In the genomic region with DNA sequence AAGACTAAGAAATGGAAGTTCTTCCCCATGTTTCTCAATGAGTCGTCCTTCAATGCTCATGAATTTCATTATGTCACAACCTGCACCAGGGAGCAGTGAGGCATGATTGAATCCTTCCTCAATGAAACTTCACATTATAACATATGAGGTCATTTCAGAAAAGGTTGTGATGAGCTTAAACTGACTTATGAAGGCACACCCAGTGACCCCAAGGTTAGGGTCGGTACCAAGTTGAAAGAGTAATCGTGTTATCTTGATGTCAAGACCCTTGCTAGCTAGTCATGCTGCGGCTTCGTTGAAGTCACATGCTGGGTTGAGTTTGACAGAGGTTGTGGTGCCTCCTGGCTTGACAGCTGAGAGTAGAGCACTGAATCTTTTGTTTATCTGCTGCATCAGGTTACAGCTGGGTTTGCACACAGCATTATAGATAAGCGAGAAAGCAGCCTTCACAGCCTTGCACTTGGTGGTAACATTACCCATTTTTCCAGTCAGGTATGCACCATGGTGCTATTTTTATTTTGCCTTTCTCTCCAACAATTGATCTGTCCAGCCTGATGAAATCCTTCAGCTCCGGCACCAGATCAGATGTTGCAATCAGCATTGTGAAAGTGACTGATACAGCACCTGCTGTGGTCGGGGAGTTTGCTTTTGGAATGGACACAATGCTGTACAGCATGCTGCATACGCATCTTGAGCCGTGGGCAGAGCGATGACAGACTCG, we compare ENCODE assay signal across 10 cellular contexts.
A peak's percentile ranks its signal among the peaks of the same experiment; 100 is the strongest.
DNase-seq lines count a peak whose midpoint lies in the region; ATAC-seq and TF ChIP-seq lines count a peak whose summit lies in the region.
"Had no signal": no experiment of that assay in that cellular context is flagged by ENCODE, and none has a peak within 500 bp of the region (broad histone marks: within the 10 kb centered on the region; RNA-seq: fewer than 3 reads in every experiment).

No MANE protein-coding gene starts in this region.

- H3K4me3 Mint-ChIP-seq in activated CD8-positive, alpha-beta T cell treated with anti-CD3 and anti-CD28 coated beads, Interleukin-2, amount 10 ng/mL, durations not matched to agents 7 days and 5 days: no peak overlapping the region
- H3K4me3 Mint-ChIP-seq in chondrocyte (ENCODE audit: unreplicated experiment): no peak overlapping the region

- intact Hi-C loops in posterior cingulate gyrus (cut with DNase I): no loop called here

- no peaks in the 10 kb centered on the region for H3K9me3 ChIP-seq in DND-41 (ENCODE audit: insufficient read depth, low read length, severe bottlenecking)
- H3K9me3 ChIP-seq: SK-N-SH had no signal

- H3K4me1 ChIP-seq in DND-41 (ENCODE audit: insufficient read depth, low read length): peaks cover 43% of the 10 kb centered on the region
- H3K4me1 ChIP-seq in KMS-11 (ENCODE audit: low read depth, poor library complexity, severe bottlenecking): peaks cover 63% of the 10 kb centered on the region

- H3K27ac ChIP-seq in DND-41 (ENCODE audit: low read length) (peak overlapping the region; percentile 88), KMS-11 (peak overlapping the region; percentile 88)

- CTCF ChIA-PET in activated CD8-positive, alpha-beta T cell treated with anti-CD3 and anti-CD28 coated beads, Interleukin-2, amount 10 ng/mL, durations not matched to agents 7 days and 5 days (lab: Charles Lee): interaction anchor here (0.9 to 1.7 kb wide), 6 partner anchors 10 to 209 kb away, joined by 3 to 5 read pairs (median 3); no protein-coding TSS in a partner anchor

- peak overlapping the region; percentile 12; the same call in 1 of the 2 replicates for H3K4me2 ChIP-seq in DND-41 (ENCODE audit: insufficient read depth, low read length)
- H3K4me2 ChIP-seq in KMS-11: peak overlapping the region; percentile 83
- H3K4me2 ChIP-seq: SK-N-SH had no signal

- POLR2A ChIA-PET in activated CD8-positive, alpha-beta T cell treated with anti-CD3 and anti-CD28 coated beads, Interleukin-2, amount 10 ng/mL, durations not matched to agents 7 days and 5 days (lab: Charles Lee): interaction anchor here (0.7 kb wide), 1 partner anchor 134 kb away, joined by 3 read pairs; no protein-coding TSS in a partner anchor

- no peaks in the 10 kb centered on the region for H3K27me3 Mint-ChIP-seq in activated CD8-positive, alpha-beta T cell treated with anti-CD3 and anti-CD28 coated beads, Interleukin-2, amount 10 ng/mL, durations not matched to agents 7 days and 5 days (ENCODE audit: low read depth)
- no peaks in the 10 kb centered on the region for H3K27me3 Mint-ChIP-seq in chondrocyte (ENCODE audit: low read depth)

- peak overlapping the region; percentile 89 for H3K27ac Mint-ChIP-seq in activated CD8-positive, alpha-beta T cell treated with anti-CD3 and anti-CD28 coated beads, Interleukin-2, amount 10 ng/mL, durations not matched to agents 7 days and 5 days
- H3K27ac Mint-ChIP-seq in chondrocyte (ENCODE audit: unreplicated experiment): no peak overlapping the region

- ATAC-seq in DND-41 (ENCODE audit: insufficient read depth, low read depth): no peak
- no peak for ATAC-seq in activated CD8-positive, alpha-beta T cell treated with anti-CD3 and anti-CD28 coated beads, Interleukin-2, amount 10 ng/mL, durations not matched to agents 7 days and 5 days
- ATAC-seq in left lobe of liver: peak; percentile 84
- ATAC-seq in GM18873 (IDR thresholded peaks at IDR 0.05; ENCODE audit: low FRiP score, unreplicated experiment): no peak

- peaks cover 23% of the 10 kb centered on the region for H3K36me3 Mint-ChIP-seq in activated CD8-positive, alpha-beta T cell treated with anti-CD3 and anti-CD28 coated beads, Interleukin-2, amount 10 ng/mL, durations not matched to agents 7 days and 5 days (ENCODE audit: low read depth)
- peaks cover 27% of the 10 kb centered on the region for H3K36me3 Mint-ChIP-seq in chondrocyte (ENCODE audit: low read depth)

- TF ChIP-seq CTCF in DND-41 (IDR thresholded peaks at IDR 0.05; ENCODE audit: borderline replicate concordance, extremely low read depth, low read length, poor library complexity, severe bottlenecking) (no peak), KMS-11 (conservative IDR thresholded peaks at IDR 0.05; ENCODE audit: low read depth, low read length) (no peak), chondrocyte (IDR thresholded peaks at IDR 0.05) (no peak)

- H4K20me1 ChIP-seq in DND-41 (ENCODE audit: insufficient read depth, low read length): no peaks in the 10 kb centered on the region
- H4K20me1 ChIP-seq in KMS-11 (ENCODE audit: insufficient read depth): no peaks in the 10 kb centered on the region

- H3K79me2 ChIP-seq in DND-41 (ENCODE audit: insufficient read depth, low read length) (no peaks in the 10 kb centered on the region), KMS-11 (ENCODE audit: insufficient read depth, low read depth) (no peaks in the 10 kb centered on the region)

- H3K36me3 ChIP-seq in DND-41 (ENCODE audit: insufficient read depth, low read length): peaks cover 67% of the 10 kb centered on the region
- no peaks in the 10 kb centered on the region for H3K36me3 ChIP-seq in KMS-11 (ENCODE audit: insufficient read depth)

- H2AFZ ChIP-seq in DND-41 (ENCODE audit: low read depth, low read length) (no peak overlapping the region), KMS-11 (ENCODE audit: low read depth) (peak overlapping the region; percentile 45; the same call in 1 of the 2 replicates)

- peaks cover 4% of the 10 kb centered on the region for H3K9me3 Mint-ChIP-seq in activated CD8-positive, alpha-beta T cell treated with anti-CD3 and anti-CD28 coated beads, Interleukin-2, amount 10 ng/mL, durations not matched to agents 7 days and 5 days (ENCODE audit: insufficient read depth)
- H3K9me3 Mint-ChIP-seq in chondrocyte (ENCODE audit: low read depth): no peaks in the 10 kb centered on the region

- no peaks in the 10 kb centered on the region for H3K27me3 ChIP-seq in DND-41 (ENCODE audit: insufficient read depth, low read length, poor library complexity)
- H3K27me3 ChIP-seq in KMS-11 (ENCODE audit: insufficient read depth, low read depth): no peaks in the 10 kb centered on the region

- DNase-seq in DND-41 (no peak), left lobe of liver (ENCODE audit: low spot score) (peak; percentile 87), NCI-H187 (lab: John Stamatoyannopoulos, UW) (no peak), chondrocyte (ENCODE audit: low spot score) (no peak), posterior cingulate gyrus (no peak)
- no peak for DNase-seq in activated CD8-positive, alpha-beta T cell treated with anti-CD3 and anti-CD28 coated beads, Interleukin-2, amount 10 ng/mL, durations not matched to agents 7 days and 5 days
- DNase-seq: NCI-H446, SK-N-SH had no signal

- no peak overlapping the region for H3K4me3 ChIP-seq in DND-41 (ENCODE audit: low read depth in 1 of 2, low read length in 2 of 2)
- no peak overlapping the region for H3K4me3 ChIP-seq in KMS-11 (IDR thresholded peaks at IDR 0.05; ENCODE audit: insufficient read depth, low read depth, low read length)

- peak overlapping the region; percentile 41; the same call in 1 of the 2 replicates for H3K9ac ChIP-seq in DND-41 (ENCODE audit: low read depth, low read length)
- peak overlapping the region; percentile 51 for H3K9ac ChIP-seq in KMS-11
- H3K9ac ChIP-seq: SK-N-SH had no signal

- peaks cover 50% of the 10 kb centered on the region for H3K4me1 Mint-ChIP-seq in activated CD8-positive, alpha-beta T cell treated with anti-CD3 and anti-CD28 coated beads, Interleukin-2, amount 10 ng/mL, durations not matched to agents 7 days and 5 days (ENCODE audit: low read depth)
- peaks cover 4% of the 10 kb centered on the region for H3K4me1 Mint-ChIP-seq in chondrocyte (ENCODE audit: low read depth)
